Comparison of ENCODE assay signal across 14 cellular contexts in the genomic region with DNA sequence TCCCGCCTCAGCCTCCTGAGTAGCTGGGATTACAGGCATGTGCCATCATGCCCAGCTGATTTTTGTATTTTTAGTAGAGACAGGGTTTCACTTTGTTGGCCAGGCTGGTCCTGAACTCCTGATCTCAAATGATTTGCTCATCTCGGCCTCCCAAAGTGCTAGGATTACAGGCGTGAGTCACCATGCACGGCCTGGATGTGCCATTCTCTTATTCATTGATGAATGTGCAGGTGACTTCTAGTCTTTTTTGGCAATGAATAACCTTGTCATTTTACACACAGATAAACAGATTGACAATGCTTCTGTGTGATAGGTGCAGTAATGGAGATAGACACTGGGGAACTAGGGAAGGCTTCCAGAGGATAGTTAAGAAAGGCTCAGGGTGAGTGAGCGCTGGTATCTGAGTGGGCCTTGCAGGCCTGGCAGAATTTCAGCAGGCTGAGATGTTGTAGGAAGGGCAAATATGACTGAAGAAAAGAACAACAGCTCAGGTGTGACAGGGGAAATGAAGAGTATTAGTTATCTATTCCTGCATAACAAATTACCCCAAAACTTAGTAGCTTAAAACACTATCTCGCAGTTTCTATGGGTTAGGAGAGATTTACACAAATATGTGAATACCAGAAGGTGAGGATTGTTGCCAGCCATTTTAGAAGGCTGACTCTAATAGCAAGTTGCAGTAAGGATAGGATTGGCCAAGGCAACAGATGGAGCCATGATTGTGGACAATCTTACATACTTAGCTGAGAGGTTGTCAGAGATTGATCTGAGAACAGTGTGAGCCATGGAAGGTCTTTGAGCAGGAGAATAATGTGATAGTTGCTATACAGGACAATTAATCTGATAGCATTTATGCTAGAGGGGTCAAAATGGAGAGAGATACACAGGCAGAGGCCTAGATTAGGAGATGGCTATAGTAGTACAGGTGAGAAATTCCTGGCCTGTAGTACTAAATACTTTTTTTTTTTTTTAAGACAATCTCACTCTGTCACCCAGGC. TPM values are rescaled to one million over a fixed set of nuclear protein-coding genes. Genes with fewer than 3 reads are reported as not detected.
DNase-seq lines count a peak whose midpoint lies in the region; ATAC-seq lines count a peak whose summit lies in the region.
"Had no signal": no experiment of that assay in that cellular context is flagged by ENCODE, and none has a peak within 500 bp of the region (broad histone marks: within the 10 kb centered on the region; RNA-seq: fewer than 3 reads in every experiment).

No MANE protein-coding gene starts in this region.

- CTCF ChIA-PET in CD4-positive, alpha-beta memory T cell (lab: Charles Lee; ENCODE audit: partially characterized antibody), result interaction anchor here (0.7 kb wide), 2 partner anchors 20 to 1058 kb away, joined by 3 read pairs; no protein-coding TSS in a partner anchor

- DNase-seq in CD4-positive, alpha-beta memory T cell, result no peak
- DNase-seq in Daoy (ENCODE audit: low read depth) (peak; percentile 33), NCI-H2227 treated with DMSO at 0.1 percent for 48 hours (lab: John Stamatoyannopoulos, UW) (no peak), putamen (ENCODE audit: low spot score) (no peak), NCI-H2081 (lab: John Stamatoyannopoulos, UW) (no peak)
- no peak for DNase-seq in activated naive CD4-positive, alpha-beta T cell treated with anti-CD3 and anti-CD28 coated beads, Interleukin-2, amount 50 U/mL, for 72 hours (ENCODE audit: low spot score in 2 of 2)
- DNase-seq in naive thymus-derived CD8-positive, alpha-beta T cell, result peak in 1 of 10 donors; percentile 4
- DNase-seq: mesendoderm, small intestine, stomach, T-helper 9 cell had no signal

- no peaks in the 10 kb centered on the region for H3K9me3 Mint-ChIP-seq in CD4-positive, alpha-beta memory T cell
- H3K9me3 Mint-ChIP-seq in activated naive CD4-positive, alpha-beta T cell treated with anti-CD3 and anti-CD28 coated beads, Interleukin-2, amount 50 U/mL, for 72 hours, result peaks cover 0 to 4% of the 10 kb centered on the region in 2 donors
- no peaks in the 10 kb centered on the region for H3K9me3 Mint-ChIP-seq in naive thymus-derived CD8-positive, alpha-beta T cell

- H3K9me3 ChIP-seq in CD4-positive, alpha-beta memory T cell (ENCODE audit: control insufficient read depth in 1 of 2, low read length in 2 of 2), result no peaks in the 10 kb centered on the region
- H3K9me3 ChIP-seq: gastroesophageal sphincter, neutrophil, stomach had no signal

- no peak overlapping the region for H3K27ac ChIP-seq in CD4-positive, alpha-beta memory T cell (ENCODE audit: low read depth, low read length)
- H3K27ac ChIP-seq: C4-2B, gastroesophageal sphincter, neutrophil, stomach had no signal

- no peaks in the 10 kb centered on the region for H3K36me3 ChIP-seq in CD4-positive, alpha-beta memory T cell (ENCODE audit: insufficient read depth, low read length)
- H3K36me3 ChIP-seq: gastroesophageal sphincter, neutrophil had no signal

- peak overlapping the region; percentile 6 to 91 (median 54) for H3K27ac Mint-ChIP-seq in CD4-positive, alpha-beta memory T cell
- peak overlapping the region; percentile 11 to 80 for H3K27ac Mint-ChIP-seq in activated naive CD4-positive, alpha-beta T cell treated with anti-CD3 and anti-CD28 coated beads, Interleukin-2, amount 50 U/mL, for 72 hours
- H3K27ac Mint-ChIP-seq in naive thymus-derived CD8-positive, alpha-beta T cell, result peak overlapping the region; percentile 53 to 89 (median 78)

- peaks cover 55% of the 10 kb centered on the region for H3K4me1 ChIP-seq in CD4-positive, alpha-beta memory T cell (ENCODE audit: insufficient read depth, low read length)

- no peak overlapping the region for H3K4me3 ChIP-seq in CD4-positive, alpha-beta memory T cell (ENCODE audit: low read length in 2 of 2)
- H3K4me3 ChIP-seq: gastroesophageal sphincter, stomach had no signal

- POLR2A ChIA-PET in CD4-positive, alpha-beta memory T cell (lab: Charles Lee; ENCODE audit: partially characterized antibody), result interaction anchor here (1.3 kb wide), 1 partner anchor 29 kb away, joined by 3 read pairs; no protein-coding TSS in a partner anchor
- POLR2A ChIA-PET in naive thymus-derived CD8-positive, alpha-beta T cell (lab: Charles Lee), result interaction anchor here (1.1 kb wide), 1 partner anchor 10 kb away, joined by 5 read pairs; no protein-coding TSS in a partner anchor

- intact Hi-C loops in CD4-positive, alpha-beta memory T cell (cut with micrococcal nuclease), result no loop called here

- no peaks in the 10 kb centered on the region for H3K27me3 Mint-ChIP-seq in CD4-positive, alpha-beta memory T cell
- H3K27me3 Mint-ChIP-seq in naive thymus-derived CD8-positive, alpha-beta T cell, result no peaks in the 10 kb centered on the region

- H3K27me3 ChIP-seq in CD4-positive, alpha-beta memory T cell (ENCODE audit: insufficient read depth, low read length), result no peaks in the 10 kb centered on the region
- H3K27me3 ChIP-seq: gastroesophageal sphincter, neutrophil, stomach had no signal

- H3K4me3 Mint-ChIP-seq in CD4-positive, alpha-beta memory T cell, result no peak overlapping the region
- H3K4me3 Mint-ChIP-seq in naive thymus-derived CD8-positive, alpha-beta T cell, result no peak overlapping the region

- H3K36me3 Mint-ChIP-seq in CD4-positive, alpha-beta memory T cell, result peaks cover 6 to 18% of the 10 kb centered on the region in 2 donors
- H3K36me3 Mint-ChIP-seq in activated naive CD4-positive, alpha-beta T cell treated with anti-CD3 and anti-CD28 coated beads, Interleukin-2, amount 50 U/mL, for 72 hours, result peaks cover 0 to 15% of the 10 kb centered on the region in 2 donors
- peaks cover 0 to 30% (median 12%) of the 10 kb centered on the region in 3 donors for H3K36me3 Mint-ChIP-seq in naive thymus-derived CD8-positive, alpha-beta T cell

- ATAC-seq in activated naive CD4-positive, alpha-beta T cell treated with anti-CD3 and anti-CD28 coated beads, Interleukin-2, amount 50 U/mL, for 72 hours, result no peak
- ATAC-seq in naive thymus-derived CD8-positive, alpha-beta T cell, result no peak
- ATAC-seq: gastroesophageal sphincter had no signal

- H3K4me1 Mint-ChIP-seq in CD4-positive, alpha-beta memory T cell, result peaks cover 51 to 79% (median 64%) of the 10 kb centered on the region in 4 donors
- peaks cover 52 to 81% (median 78%) of the 10 kb centered on the region in 4 donors for H3K4me1 Mint-ChIP-seq in naive thymus-derived CD8-positive, alpha-beta T cell

RNA-seq across cellular contexts. Expression of gene PPARD, which starts 23.5 kb away (rescaled TPM):
- total RNA-seq in CD4-positive, alpha-beta memory T cell, result 10 to 100 TPM; 37.2 to 38.7 TPM
- polyA plus RNA-seq in CD4-positive, alpha-beta memory T cell, result 10 to 100 TPM in 1 of 2 donors, 1 to 10 TPM in 1; 2.6 to 10.7 TPM
- 2.9 and 5.6 TPM in 2 replicates for total RNA-seq in Daoy (2014; rRNA removed; shearing (Covaris generic))
- 10 to 100 TPM; 23.2 to 25.1 TPM for total RNA-seq in activated naive CD4-positive, alpha-beta T cell treated with anti-CD3 and anti-CD28 coated beads, Interleukin-2, amount 50 U/mL, for 72 hours
- total RNA-seq in naive thymus-derived CD8-positive, alpha-beta T cell, result 10 to 100 TPM; 48.7 to 50.6 TPM
- polyA plus RNA-seq in naive thymus-derived CD8-positive, alpha-beta T cell, result 10 to 100 TPM in 1 of 3 donors, 1 to 10 TPM in 2; 1.9 to 14.3 (median 5.5) TPM
